Comparison of ENCODE assay signal across 1 cellular context in the genomic region with DNA sequence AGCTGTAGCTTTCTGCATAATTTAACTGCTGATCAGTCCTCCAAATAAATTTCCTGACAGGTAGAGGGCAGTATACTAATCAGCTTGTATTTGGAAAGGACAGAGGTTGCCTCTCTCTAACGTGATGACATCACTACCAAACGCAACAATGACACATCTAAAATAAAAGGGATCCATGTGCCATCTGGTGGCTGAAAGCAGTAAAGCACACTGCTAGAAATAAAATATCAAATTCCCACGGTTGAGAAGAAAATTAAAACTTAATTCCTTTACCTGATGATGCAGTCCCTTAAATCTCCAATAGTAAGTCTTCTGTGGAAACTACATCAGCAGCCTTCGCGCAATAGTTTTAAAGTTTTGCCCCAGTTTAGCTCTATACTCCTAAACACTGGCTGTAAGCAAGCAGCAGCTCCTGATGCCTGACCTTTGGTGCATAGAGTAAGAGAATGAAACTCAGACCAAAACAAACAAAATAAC.
TF ChIP-seq lines count a peak whose summit lies in the region.

No MANE protein-coding gene starts in this region.

TF ChIP-seq in HepG2, 621 proteins besides CTCF, POLR2A, EP300 and RAD21 (continued from another document and continues in another):
- TF ChIP-seq, protein P1, sequence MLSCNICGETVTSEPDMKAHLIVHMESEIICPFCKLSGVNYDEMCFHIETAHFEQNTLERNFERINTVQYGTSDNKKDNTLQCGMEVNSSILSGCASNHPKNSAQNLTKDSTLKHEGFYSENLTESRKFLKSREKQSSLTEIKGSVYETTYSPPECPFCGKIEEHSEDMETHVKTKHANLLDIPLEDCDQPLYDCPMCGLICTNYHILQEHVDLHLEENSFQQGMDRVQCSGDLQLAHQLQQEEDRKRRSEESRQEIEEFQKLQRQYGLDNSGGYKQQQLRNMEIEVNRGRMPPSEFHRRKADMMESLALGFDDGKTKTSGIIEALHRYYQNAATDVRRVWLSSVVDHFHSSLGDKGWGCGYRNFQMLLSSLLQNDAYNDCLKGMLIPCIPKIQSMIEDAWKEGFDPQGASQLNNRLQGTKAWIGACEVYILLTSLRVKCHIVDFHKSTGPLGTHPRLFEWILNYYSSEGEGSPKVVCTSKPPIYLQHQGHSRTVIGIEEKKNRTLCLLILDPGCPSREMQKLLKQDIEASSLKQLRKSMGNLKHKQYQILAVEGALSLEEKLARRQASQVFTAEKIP (CRISPR knock-in tag; IDR thresholded peaks at IDR 0.05; ENCODE audit: borderline replicate concordance): no peak
- no peak for TF ChIP-seq CERS6 (CRISPR knock-in tag; IDR thresholded peaks at IDR 0.05)
- no peak for TF ChIP-seq STAT6 (CRISPR knock-in tag; IDR thresholded peaks at IDR 0.05; ENCODE audit: borderline replicate concordance)
- TF ChIP-seq HIVEP1 (CRISPR knock-in tag; IDR thresholded peaks at IDR 0.05): no peak
- no peak for TF ChIP-seq ZNF430 (CRISPR knock-in tag; IDR thresholded peaks at IDR 0.05)
- no peak for TF ChIP-seq ZNF660 (CRISPR knock-in tag; IDR thresholded peaks at IDR 0.05; ENCODE audit: borderline replicate concordance, low read depth)
- no peak for TF ChIP-seq NCOA5 (CRISPR knock-in tag; IDR thresholded peaks at IDR 0.05)
- TF ChIP-seq, protein P2, sequence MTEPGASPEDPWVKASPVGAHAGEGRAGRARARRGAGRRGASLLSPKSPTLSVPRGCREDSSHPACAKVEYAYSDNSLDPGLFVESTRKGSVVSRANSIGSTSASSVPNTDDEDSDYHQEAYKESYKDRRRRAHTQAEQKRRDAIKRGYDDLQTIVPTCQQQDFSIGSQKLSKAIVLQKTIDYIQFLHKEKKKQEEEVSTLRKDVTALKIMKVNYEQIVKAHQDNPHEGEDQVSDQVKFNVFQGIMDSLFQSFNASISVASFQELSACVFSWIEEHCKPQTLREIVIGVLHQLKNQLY (CRISPR knock-in tag; IDR thresholded peaks at IDR 0.05): no peak
- TF ChIP-seq, protein P3, sequence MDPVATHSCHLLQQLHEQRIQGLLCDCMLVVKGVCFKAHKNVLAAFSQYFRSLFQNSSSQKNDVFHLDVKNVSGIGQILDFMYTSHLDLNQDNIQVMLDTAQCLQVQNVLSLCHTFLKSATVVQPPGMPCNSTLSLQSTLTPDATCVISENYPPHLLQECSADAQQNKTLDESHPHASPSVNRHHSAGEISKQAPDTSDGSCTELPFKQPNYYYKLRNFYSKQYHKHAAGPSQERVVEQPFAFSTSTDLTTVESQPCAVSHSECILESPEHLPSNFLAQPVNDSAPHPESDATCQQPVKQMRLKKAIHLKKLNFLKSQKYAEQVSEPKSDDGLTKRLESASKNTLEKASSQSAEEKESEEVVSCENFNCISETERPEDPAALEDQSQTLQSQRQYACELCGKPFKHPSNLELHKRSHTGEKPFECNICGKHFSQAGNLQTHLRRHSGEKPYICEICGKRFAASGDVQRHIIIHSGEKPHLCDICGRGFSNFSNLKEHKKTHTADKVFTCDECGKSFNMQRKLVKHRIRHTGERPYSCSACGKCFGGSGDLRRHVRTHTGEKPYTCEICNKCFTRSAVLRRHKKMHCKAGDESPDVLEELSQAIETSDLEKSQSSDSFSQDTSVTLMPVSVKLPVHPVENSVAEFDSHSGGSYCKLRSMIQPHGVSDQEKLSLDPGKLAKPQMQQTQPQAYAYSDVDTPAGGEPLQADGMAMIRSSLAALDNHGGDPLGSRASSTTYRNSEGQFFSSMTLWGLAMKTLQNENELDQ (CRISPR knock-in tag; IDR thresholded peaks at IDR 0.05; ENCODE audit: borderline replicate concordance): no peak
- TF ChIP-seq, protein P4, sequence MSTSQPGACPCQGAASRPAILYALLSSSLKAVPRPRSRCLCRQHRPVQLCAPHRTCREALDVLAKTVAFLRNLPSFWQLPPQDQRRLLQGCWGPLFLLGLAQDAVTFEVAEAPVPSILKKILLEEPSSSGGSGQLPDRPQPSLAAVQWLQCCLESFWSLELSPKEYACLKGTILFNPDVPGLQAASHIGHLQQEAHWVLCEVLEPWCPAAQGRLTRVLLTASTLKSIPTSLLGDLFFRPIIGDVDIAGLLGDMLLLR (CRISPR knock-in tag; IDR thresholded peaks at IDR 0.05): no peak
- no peak for TF ChIP-seq AGO2 (optimal IDR thresholded peaks at IDR 0.05; ENCODE audit: low read depth, low read length)
- peak; percentile 88 for TF ChIP-seq SMC3 (IDR thresholded peaks at IDR 0.05; ENCODE audit: low read length)
- TF ChIP-seq HNF4A (CRISPR knock-in tag; IDR thresholded peaks at IDR 0.05): no peak
- TF ChIP-seq, protein P5, sequence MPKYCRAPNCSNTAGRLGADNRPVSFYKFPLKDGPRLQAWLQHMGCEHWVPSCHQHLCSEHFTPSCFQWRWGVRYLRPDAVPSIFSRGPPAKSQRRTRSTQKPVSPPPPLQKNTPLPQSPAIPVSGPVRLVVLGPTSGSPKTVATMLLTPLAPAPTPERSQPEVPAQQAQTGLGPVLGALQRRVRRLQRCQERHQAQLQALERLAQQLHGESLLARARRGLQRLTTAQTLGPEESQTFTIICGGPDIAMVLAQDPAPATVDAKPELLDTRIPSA (CRISPR knock-in tag; IDR thresholded peaks at IDR 0.05; ENCODE audit: borderline replicate concordance): no peak
- TF ChIP-seq FOXK2 (IDR thresholded peaks at IDR 0.05): no peak
- TF ChIP-seq SP2 (CRISPR knock-in tag; IDR thresholded peaks at IDR 0.05): no peak
- TF ChIP-seq, protein P6, sequence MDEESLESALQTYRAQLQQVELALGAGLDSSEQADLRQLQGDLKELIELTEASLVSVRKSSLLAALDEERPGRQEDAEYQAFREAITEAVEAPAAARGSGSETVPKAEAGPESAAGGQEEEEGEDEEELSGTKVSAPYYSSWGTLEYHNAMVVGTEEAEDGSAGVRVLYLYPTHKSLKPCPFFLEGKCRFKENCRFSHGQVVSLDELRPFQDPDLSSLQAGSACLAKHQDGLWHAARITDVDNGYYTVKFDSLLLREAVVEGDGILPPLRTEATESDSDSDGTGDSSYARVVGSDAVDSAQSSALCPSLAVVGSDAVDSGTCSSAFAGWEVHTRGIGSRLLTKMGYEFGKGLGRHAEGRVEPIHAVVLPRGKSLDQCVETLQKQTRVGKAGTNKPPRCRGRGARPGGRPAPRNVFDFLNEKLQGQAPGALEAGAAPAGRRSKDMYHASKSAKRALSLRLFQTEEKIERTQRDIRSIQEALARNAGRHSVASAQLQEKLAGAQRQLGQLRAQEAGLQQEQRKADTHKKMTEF (CRISPR knock-in tag; IDR thresholded peaks at IDR 0.05): peak; percentile 44; the same call in 1 of the 2 replicates
- TF ChIP-seq ZNF556 (CRISPR knock-in tag; IDR thresholded peaks at IDR 0.05; ENCODE audit: borderline replicate concordance): no peak
- peak; percentile 6; the same call in 1 of the 2 replicates for TF ChIP-seq NR2F6 (IDR thresholded peaks at IDR 0.05)
- TF ChIP-seq NR2F6 (CRISPR knock-in tag; IDR thresholded peaks at IDR 0.05): no peak
- 0 out of 2 replicates have a peak, but pooled peaks have one; percentile 13 for TF ChIP-seq THRA (CRISPR knock-in tag; IDR thresholded peaks at IDR 0.05; ENCODE audit: borderline replicate concordance)
- no peak for TF ChIP-seq RBAK (CRISPR knock-in tag; IDR thresholded peaks at IDR 0.05)
- no peak for TF ChIP-seq SIX4 (CRISPR knock-in tag; IDR thresholded peaks at IDR 0.05)
- TF ChIP-seq ZNF619 (CRISPR knock-in tag; IDR thresholded peaks at IDR 0.05): no peak
- TF ChIP-seq ZNF747 (CRISPR knock-in tag; IDR thresholded peaks at IDR 0.05; ENCODE audit: borderline replicate concordance): no peak
- TF ChIP-seq SSRP1 (CRISPR knock-in tag; IDR thresholded peaks at IDR 0.05): no peak
- TF ChIP-seq ZBTB7B (CRISPR knock-in tag; IDR thresholded peaks at IDR 0.05): no peak
- TF ChIP-seq NFE2L1 (CRISPR knock-in tag; IDR thresholded peaks at IDR 0.05; ENCODE audit: borderline replicate concordance): peak; percentile 78; the same call in 1 of the 2 replicates
- no peak for TF ChIP-seq ZNF800 (CRISPR knock-in tag; IDR thresholded peaks at IDR 0.05)
- peak; percentile 50; the same call in 1 of the 2 replicates for TF ChIP-seq TARDBP (CRISPR knock-in tag; IDR thresholded peaks at IDR 0.05)
- TF ChIP-seq ZC3H4 (CRISPR knock-in tag; IDR thresholded peaks at IDR 0.05; ENCODE audit: borderline replicate concordance): no peak
- TF ChIP-seq ZNF292 (CRISPR knock-in tag; IDR thresholded peaks at IDR 0.05; ENCODE audit: borderline replicate concordance, low read depth): no peak
- peak; percentile 96 for TF ChIP-seq HOXA3 (CRISPR knock-in tag; IDR thresholded peaks at IDR 0.05)
- TF ChIP-seq ZNF296 (CRISPR knock-in tag; conservative IDR thresholded peaks at IDR 0.05): no peak
- no peak for TF ChIP-seq NR1H2 (CRISPR knock-in tag; IDR thresholded peaks at IDR 0.05; ENCODE audit: borderline replicate concordance, low read depth)
- no peak; the same call in 1 of the 2 replicates for TF ChIP-seq FOXJ3 (CRISPR knock-in tag; IDR thresholded peaks at IDR 0.05; ENCODE audit: borderline replicate concordance)
- peak; percentile 87 for TF ChIP-seq FOSL2 (CRISPR knock-in tag; IDR thresholded peaks at IDR 0.05)
- no peak for TF ChIP-seq ZSCAN31 (CRISPR knock-in tag; IDR thresholded peaks at IDR 0.05; ENCODE audit: low read depth)
- TF ChIP-seq ZNF776 (CRISPR knock-in tag; IDR thresholded peaks at IDR 0.05): no peak
- no peak for TF ChIP-seq EZH2 (conservative IDR thresholded peaks at IDR 0.05; ENCODE audit: low read depth, low read length)
- TF ChIP-seq, protein P7, sequence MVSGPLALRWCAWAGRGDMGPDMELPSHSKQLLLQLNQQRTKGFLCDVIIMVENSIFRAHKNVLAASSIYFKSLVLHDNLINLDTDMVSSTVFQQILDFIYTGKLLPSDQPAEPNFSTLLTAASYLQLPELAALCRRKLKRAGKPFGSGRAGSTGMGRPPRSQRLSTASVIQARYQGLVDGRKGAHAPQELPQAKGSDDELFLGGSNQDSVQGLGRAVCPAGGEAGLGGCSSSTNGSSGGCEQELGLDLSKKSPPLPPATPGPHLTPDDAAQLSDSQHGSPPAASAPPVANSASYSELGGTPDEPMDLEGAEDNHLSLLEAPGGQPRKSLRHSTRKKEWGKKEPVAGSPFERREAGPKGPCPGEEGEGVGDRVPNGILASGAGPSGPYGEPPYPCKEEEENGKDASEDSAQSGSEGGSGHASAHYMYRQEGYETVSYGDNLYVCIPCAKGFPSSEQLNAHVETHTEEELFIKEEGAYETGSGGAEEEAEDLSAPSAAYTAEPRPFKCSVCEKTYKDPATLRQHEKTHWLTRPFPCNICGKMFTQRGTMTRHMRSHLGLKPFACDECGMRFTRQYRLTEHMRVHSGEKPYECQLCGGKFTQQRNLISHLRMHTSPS (CRISPR knock-in tag; IDR thresholded peaks at IDR 0.05; ENCODE audit: low read depth): no peak
- TF ChIP-seq ZNF724P (CRISPR knock-in tag; IDR thresholded peaks at IDR 0.05; ENCODE audit: borderline replicate concordance): no peak
- peak; percentile 90 for TF ChIP-seq GATAD1 (CRISPR knock-in tag; IDR thresholded peaks at IDR 0.05)
- peak; percentile 90 for TF ChIP-seq THAP11 (CRISPR knock-in tag; IDR thresholded peaks at IDR 0.05)
- TF ChIP-seq, protein P8, sequence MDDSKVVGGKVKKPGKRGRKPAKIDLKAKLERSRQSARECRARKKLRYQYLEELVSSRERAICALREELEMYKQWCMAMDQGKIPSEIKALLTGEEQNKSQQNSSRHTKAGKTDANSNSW (CRISPR knock-in tag; IDR thresholded peaks at IDR 0.05; ENCODE audit: borderline replicate concordance): no peak
- no peak for TF ChIP-seq SCMH1 (CRISPR knock-in tag; IDR thresholded peaks at IDR 0.05; ENCODE audit: borderline replicate concordance)
